ENCODE assay signal across 1 cellular context in genomic region chr10:119892188-119893065, GRCh38.
TF ChIP-seq lines count a peak whose summit lies in the region.

TSS of gene SEC23IP (plus strand) at chr10:119892730. CDS start at chr10:119892783, 53 bp downstream.

TF ChIP-seq in HepG2, 621 proteins besides CTCF, POLR2A, EP300 and RAD21 (continued from another document and continues in another):
- TF ChIP-seq SRY (CRISPR knock-in tag; IDR thresholded peaks at IDR 0.05) (peak; percentile 94; the same call in 1 of the 2 replicates), ZNF629 (CRISPR knock-in tag; conservative IDR thresholded peaks at IDR 0.05) (no peak; the same call in 1 of the 2 replicates), ZNF570 (CRISPR knock-in tag; IDR thresholded peaks at IDR 0.05; ENCODE audit: borderline replicate concordance) (no peak), RNF2 (conservative IDR thresholded peaks at IDR 0.05; ENCODE audit: low read depth) (peak; percentile 91), ZNF432 (CRISPR knock-in tag; IDR thresholded peaks at IDR 0.05; ENCODE audit: borderline replicate concordance) (no peak), ZNF275 (CRISPR knock-in tag; IDR thresholded peaks at IDR 0.05; ENCODE audit: borderline replicate concordance) (peak; percentile 85; the same call in 1 of the 2 replicates), ZNF232 (CRISPR knock-in tag; IDR thresholded peaks at IDR 0.05; ENCODE audit: borderline replicate concordance) (peak; percentile 19; the same call in 1 of the 2 replicates), ZNF225 (CRISPR knock-in tag; IDR thresholded peaks at IDR 0.05) (peak; percentile 56; the same call in 1 of the 2 replicates), TFDP1 (CRISPR knock-in tag; IDR thresholded peaks at IDR 0.05; ENCODE audit: borderline replicate concordance) (peak; percentile 95), NFATC3 (CRISPR knock-in tag; IDR thresholded peaks at IDR 0.05) (no peak), MATR3 (CRISPR knock-in tag; IDR thresholded peaks at IDR 0.05) (no peak), CHD2 (IDR thresholded peaks at IDR 0.05; ENCODE audit: low read depth, low read length) (no peak), HOXA7 (CRISPR knock-in tag; IDR thresholded peaks at IDR 0.05) (no peak), HNF1B (CRISPR knock-in tag; IDR thresholded peaks at IDR 0.05) (peak; percentile 96), ZNF562 (CRISPR knock-in tag; IDR thresholded peaks at IDR 0.05; ENCODE audit: borderline replicate concordance) (no peak), ZIK1 (CRISPR knock-in tag; IDR thresholded peaks at IDR 0.05; ENCODE audit: borderline replicate concordance, low read depth) (peak; percentile 78), SAP130 (CRISPR knock-in tag; IDR thresholded peaks at IDR 0.05; ENCODE audit: low read depth) (peak; percentile 98), ZNF556 (CRISPR knock-in tag; IDR thresholded peaks at IDR 0.05; ENCODE audit: borderline replicate concordance) (peak; percentile 86; the same call in 1 of the 2 replicates), ZNF839 (CRISPR knock-in tag; IDR thresholded peaks at IDR 0.05; ENCODE audit: borderline replicate concordance) (0 out of 2 replicates have a peak, but pooled peaks have one; percentile 49), GATAD1 (CRISPR knock-in tag; IDR thresholded peaks at IDR 0.05) (peak; percentile 93), STAT5B (CRISPR knock-in tag; IDR thresholded peaks at IDR 0.05) (no peak), ZNF230 (CRISPR knock-in tag; IDR thresholded peaks at IDR 0.05) (0 out of 2 replicates have a peak, but pooled peaks have one; percentile 64), DR1 (CRISPR knock-in tag; IDR thresholded peaks at IDR 0.05) (peak; percentile 60; the same call in 1 of the 2 replicates), SMAD3 (CRISPR knock-in tag; IDR thresholded peaks at IDR 0.05) (0 out of 2 replicates have a peak, but pooled peaks have one; percentile 52), ESRRA (CRISPR knock-in tag; IDR thresholded peaks at IDR 0.05; ENCODE audit: low read depth) (peak; percentile 41; the same call in 1 of the 2 replicates), CEBPB (IDR thresholded peaks at IDR 0.05; ENCODE audit: borderline replicate concordance, low read depth, low read length) (no peak), ZNF10 (CRISPR knock-in tag; IDR thresholded peaks at IDR 0.05; ENCODE audit: borderline replicate concordance, low read depth) (no peak), ATF7-NPFF (CRISPR knock-in tag; IDR thresholded peaks at IDR 0.05; ENCODE audit: low read depth) (peak; percentile 83), TMF1 (CRISPR knock-in tag; IDR thresholded peaks at IDR 0.05; ENCODE audit: low read depth) (peak; percentile 62; the same call in 1 of the 2 replicates), KLF12 (CRISPR knock-in tag; IDR thresholded peaks at IDR 0.05; ENCODE audit: borderline replicate concordance) (peak; percentile 94), ZNF138 (CRISPR knock-in tag; IDR thresholded peaks at IDR 0.05; ENCODE audit: low read depth) (peak; percentile 66; the same call in 1 of the 2 replicates), ZNF674 (CRISPR knock-in tag; IDR thresholded peaks at IDR 0.05; ENCODE audit: low read depth) (no peak), ZBTB42 (CRISPR knock-in tag; IDR thresholded peaks at IDR 0.05) (peak; percentile 82; the same call in 1 of the 2 replicates), ZNF773 (CRISPR knock-in tag; IDR thresholded peaks at IDR 0.05; ENCODE audit: borderline replicate concordance) (no peak), SIN3B (IDR thresholded peaks at IDR 0.05; ENCODE audit: low read length) (no peak; the same call in 1 of the 2 replicates), ZNF121 (CRISPR knock-in tag; IDR thresholded peaks at IDR 0.05) (no peak), SALL2 (CRISPR knock-in tag; IDR thresholded peaks at IDR 0.05) (peak; percentile 89), SP4 (CRISPR knock-in tag; IDR thresholded peaks at IDR 0.05) (peak; percentile 75; the same call in 1 of the 2 replicates), ZNF850 (CRISPR knock-in tag; conservative IDR thresholded peaks at IDR 0.05) (no peak), SKI (IDR thresholded peaks at IDR 0.05; ENCODE audit: partially characterized antibody) (peak; percentile 41), ZNF75D (CRISPR knock-in tag; IDR thresholded peaks at IDR 0.05; ENCODE audit: borderline replicate concordance) (no peak), ARHGAP35 (CRISPR knock-in tag; IDR thresholded peaks at IDR 0.05; ENCODE audit: borderline replicate concordance) (peak; percentile 76; the same call in 1 of the 2 replicates), REPIN1 (CRISPR knock-in tag; IDR thresholded peaks at IDR 0.05; ENCODE audit: borderline replicate concordance, low read depth) (peak; percentile 85), ZNF160 (CRISPR knock-in tag; IDR thresholded peaks at IDR 0.05) (0 out of 2 replicates have a peak, but pooled peaks have one; percentile 65), AKAP8 (CRISPR knock-in tag; IDR thresholded peaks at IDR 0.05) (peak; percentile 30; the same call in 1 of the 2 replicates), KAT2B (IDR thresholded peaks at IDR 0.05; ENCODE audit: borderline replicate concordance, low read depth, low read length) (no peak), ZNF329 (CRISPR knock-in tag; IDR thresholded peaks at IDR 0.05; ENCODE audit: low read depth) (0 out of 2 replicates have a peak, but pooled peaks have one; percentile 39), ELF1 (CRISPR knock-in tag; IDR thresholded peaks at IDR 0.05) (peak; percentile 96)
- TF ChIP-seq, protein P1, sequence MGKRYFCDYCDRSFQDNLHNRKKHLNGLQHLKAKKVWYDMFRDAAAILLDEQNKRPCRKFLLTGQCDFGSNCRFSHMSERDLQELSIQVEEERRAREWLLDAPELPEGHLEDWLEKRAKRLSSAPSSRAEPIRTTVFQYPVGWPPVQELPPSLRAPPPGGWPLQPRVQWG (CRISPR knock-in tag; IDR thresholded peaks at IDR 0.05; ENCODE audit: borderline replicate concordance, low read depth): no peak
- TF ChIP-seq, protein P2, sequence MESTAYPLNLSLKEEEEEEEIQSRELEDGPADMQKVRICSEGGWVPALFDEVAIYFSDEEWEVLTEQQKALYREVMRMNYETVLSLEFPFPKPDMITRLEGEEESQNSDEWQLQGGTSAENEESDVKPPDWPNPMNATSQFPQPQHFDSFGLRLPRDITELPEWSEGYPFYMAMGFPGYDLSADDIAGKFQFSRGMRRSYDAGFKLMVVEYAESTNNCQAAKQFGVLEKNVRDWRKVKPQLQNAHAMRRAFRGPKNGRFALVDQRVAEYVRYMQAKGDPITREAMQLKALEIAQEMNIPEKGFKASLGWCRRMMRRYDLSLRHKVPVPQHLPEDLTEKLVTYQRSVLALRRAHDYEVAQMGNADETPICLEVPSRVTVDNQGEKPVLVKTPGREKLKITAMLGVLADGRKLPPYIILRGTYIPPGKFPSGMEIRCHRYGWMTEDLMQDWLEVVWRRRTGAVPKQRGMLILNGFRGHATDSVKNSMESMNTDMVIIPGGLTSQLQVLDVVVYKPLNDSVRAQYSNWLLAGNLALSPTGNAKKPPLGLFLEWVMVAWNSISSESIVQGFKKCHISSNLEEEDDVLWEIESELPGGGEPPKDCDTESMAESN (CRISPR knock-in tag; conservative IDR thresholded peaks at IDR 0.05): peak; percentile 65; the same call in 1 of the 2 replicates
- TF ChIP-seq, protein P3, sequence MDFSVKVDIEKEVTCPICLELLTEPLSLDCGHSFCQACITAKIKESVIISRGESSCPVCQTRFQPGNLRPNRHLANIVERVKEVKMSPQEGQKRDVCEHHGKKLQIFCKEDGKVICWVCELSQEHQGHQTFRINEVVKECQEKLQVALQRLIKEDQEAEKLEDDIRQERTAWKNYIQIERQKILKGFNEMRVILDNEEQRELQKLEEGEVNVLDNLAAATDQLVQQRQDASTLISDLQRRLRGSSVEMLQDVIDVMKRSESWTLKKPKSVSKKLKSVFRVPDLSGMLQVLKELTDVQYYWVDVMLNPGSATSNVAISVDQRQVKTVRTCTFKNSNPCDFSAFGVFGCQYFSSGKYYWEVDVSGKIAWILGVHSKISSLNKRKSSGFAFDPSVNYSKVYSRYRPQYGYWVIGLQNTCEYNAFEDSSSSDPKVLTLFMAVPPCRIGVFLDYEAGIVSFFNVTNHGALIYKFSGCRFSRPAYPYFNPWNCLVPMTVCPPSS (IDR thresholded peaks at IDR 0.05): no peak
- TF ChIP-seq, protein P4, sequence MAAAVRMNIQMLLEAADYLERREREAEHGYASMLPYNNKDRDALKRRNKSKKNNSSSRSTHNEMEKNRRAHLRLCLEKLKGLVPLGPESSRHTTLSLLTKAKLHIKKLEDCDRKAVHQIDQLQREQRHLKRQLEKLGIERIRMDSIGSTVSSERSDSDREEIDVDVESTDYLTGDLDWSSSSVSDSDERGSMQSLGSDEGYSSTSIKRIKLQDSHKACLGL (CRISPR knock-in tag; IDR thresholded peaks at IDR 0.05): peak; percentile 87
- TF ChIP-seq, protein P5, sequence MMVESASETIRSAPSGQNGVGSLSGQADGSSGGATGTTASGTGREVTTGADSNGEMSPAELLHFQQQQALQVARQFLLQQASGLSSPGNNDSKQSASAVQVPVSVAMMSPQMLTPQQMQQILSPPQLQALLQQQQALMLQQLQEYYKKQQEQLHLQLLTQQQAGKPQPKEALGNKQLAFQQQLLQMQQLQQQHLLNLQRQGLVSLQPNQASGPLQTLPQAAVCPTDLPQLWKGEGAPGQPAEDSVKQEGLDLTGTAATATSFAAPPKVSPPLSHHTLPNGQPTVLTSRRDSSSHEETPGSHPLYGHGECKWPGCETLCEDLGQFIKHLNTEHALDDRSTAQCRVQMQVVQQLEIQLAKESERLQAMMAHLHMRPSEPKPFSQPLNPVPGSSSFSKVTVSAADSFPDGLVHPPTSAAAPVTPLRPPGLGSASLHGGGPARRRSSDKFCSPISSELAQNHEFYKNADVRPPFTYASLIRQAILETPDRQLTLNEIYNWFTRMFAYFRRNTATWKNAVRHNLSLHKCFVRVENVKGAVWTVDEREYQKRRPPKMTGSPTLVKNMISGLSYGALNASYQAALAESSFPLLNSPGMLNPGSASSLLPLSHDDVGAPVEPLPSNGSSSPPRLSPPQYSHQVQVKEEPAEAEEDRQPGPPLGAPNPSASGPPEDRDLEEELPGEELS (CRISPR knock-in tag; IDR thresholded peaks at IDR 0.05): peak; percentile 68
- TF ChIP-seq, protein P6, sequence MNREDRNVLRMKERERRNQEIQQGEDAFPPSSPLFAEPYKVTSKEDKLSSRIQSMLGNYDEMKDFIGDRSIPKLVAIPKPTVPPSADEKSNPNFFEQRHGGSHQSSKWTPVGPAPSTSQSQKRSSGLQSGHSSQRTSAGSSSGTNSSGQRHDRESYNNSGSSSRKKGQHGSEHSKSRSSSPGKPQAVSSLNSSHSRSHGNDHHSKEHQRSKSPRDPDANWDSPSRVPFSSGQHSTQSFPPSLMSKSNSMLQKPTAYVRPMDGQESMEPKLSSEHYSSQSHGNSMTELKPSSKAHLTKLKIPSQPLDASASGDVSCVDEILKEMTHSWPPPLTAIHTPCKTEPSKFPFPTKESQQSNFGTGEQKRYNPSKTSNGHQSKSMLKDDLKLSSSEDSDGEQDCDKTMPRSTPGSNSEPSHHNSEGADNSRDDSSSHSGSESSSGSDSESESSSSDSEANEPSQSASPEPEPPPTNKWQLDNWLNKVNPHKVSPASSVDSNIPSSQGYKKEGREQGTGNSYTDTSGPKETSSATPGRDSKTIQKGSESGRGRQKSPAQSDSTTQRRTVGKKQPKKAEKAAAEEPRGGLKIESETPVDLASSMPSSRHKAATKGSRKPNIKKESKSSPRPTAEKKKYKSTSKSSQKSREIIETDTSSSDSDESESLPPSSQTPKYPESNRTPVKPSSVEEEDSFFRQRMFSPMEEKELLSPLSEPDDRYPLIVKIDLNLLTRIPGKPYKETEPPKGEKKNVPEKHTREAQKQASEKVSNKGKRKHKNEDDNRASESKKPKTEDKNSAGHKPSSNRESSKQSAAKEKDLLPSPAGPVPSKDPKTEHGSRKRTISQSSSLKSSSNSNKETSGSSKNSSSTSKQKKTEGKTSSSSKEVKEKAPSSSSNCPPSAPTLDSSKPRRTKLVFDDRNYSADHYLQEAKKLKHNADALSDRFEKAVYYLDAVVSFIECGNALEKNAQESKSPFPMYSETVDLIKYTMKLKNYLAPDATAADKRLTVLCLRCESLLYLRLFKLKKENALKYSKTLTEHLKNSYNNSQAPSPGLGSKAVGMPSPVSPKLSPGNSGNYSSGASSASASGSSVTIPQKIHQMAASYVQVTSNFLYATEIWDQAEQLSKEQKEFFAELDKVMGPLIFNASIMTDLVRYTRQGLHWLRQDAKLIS (CRISPR knock-in tag; IDR thresholded peaks at IDR 0.05): no peak
